ENCODE assay signal across 31 cellular contexts in genomic region chr3:89841041-89841440, GRCh38.
"Had no signal": no experiment of that assay in that cellular context is flagged by ENCODE, and none has a peak within 500 bp of the region (broad histone marks: within the 10 kb centered on the region; RNA-seq: fewer than 3 reads in every experiment).

No MANE protein-coding gene starts in this region.

- H3K36me3 Mint-ChIP-seq: memory B cell; stimulated activated memory B cell treated with anti-CD40 and anti-IgM and Interleukin-4, amounts not matched to agents 10 μg/mL and 1 μg/mL and 100 μg/mL, for 72 hours had no signal

- H3K27ac ChIP-seq: coronary artery, esophagus squamous epithelium, heart right ventricle, lower lobe of right lung, parathyroid adenoma, sigmoid colon, spleen, thoracic aorta, tibial nerve, upper lobe of left lung had no signal

- H3K4me1 ChIP-seq: esophagus squamous epithelium, heart right ventricle, lower lobe of right lung, parathyroid adenoma, sigmoid colon, spleen, tibial nerve, upper lobe of left lung had no signal

- DNase-seq: dermis blood vessel endothelial cell; effector memory CD4-positive, alpha-beta T cell; erythroblast; esophagus squamous epithelium; foreskin melanocyte; glutamatergic neuron; heart right ventricle; hippocampal formation; islet precursor cell; kidney glomerular epithelial cell; left colon; left ventricle myocardium superior; lower lobe of right lung; natural killer cell; occipital lobe; right cardiac atrium; sigmoid colon; spleen; stimulated activated CD4-positive, alpha-beta T cell treated with anti-CD3 and anti-CD28 coated beads, Interleukin-4, amount 100 ng/mL, for 4 hours; stimulated activated naive CD8-positive, alpha-beta T cell treated with anti-CD3 and anti-CD28 coated beads, Interleukin-15, Interleukin-2, amounts not matched to agents 100 U/mL and 50 U/mL, for 24 hours; substantia nigra; upper lobe of left lung had no signal

- FAIRE-seq: endothelial cell of umbilical vein, urothelium cell line had no signal

- H2AFZ ChIP-seq: parathyroid adenoma had no signal

- H3K4me3 ChIP-seq: coronary artery, esophagus squamous epithelium, heart right ventricle, lower lobe of right lung, sigmoid colon, spleen, thoracic aorta, tibial nerve, upper lobe of left lung had no signal

- H3K79me2 ChIP-seq: parathyroid adenoma had no signal

- H3K9ac ChIP-seq: parathyroid adenoma had no signal

- H3K27me3 ChIP-seq: esophagus squamous epithelium, heart right ventricle, sigmoid colon, spleen, tibial nerve, upper lobe of left lung had no signal

- H3K9me3 ChIP-seq: esophagus squamous epithelium, lower lobe of right lung, sigmoid colon, thoracic aorta, upper lobe of left lung had no signal

- ATAC-seq: heart right ventricle; left colon; left ventricle myocardium superior; lower lobe of right lung; natural killer cell; right cardiac atrium; stimulated activated memory B cell treated with anti-CD40 and anti-IgM and Interleukin-4, amounts not matched to agents 10 μg/mL and 1 μg/mL and 100 μg/mL, for 72 hours; stimulated activated naive CD8-positive, alpha-beta T cell treated with anti-CD3 and anti-CD28 coated beads, Interleukin-15, Interleukin-2, amounts not matched to agents 100 U/mL and 50 U/mL, for 24 hours had no signal

- H3K36me3 ChIP-seq: esophagus squamous epithelium, heart right ventricle, lower lobe of right lung, sigmoid colon, spleen, thoracic aorta, tibial nerve, upper lobe of left lung had no signal

- H3K27ac Mint-ChIP-seq: memory B cell; natural killer cell; progenitor cell of endocrine pancreas; stimulated activated memory B cell treated with anti-CD40 and anti-IgM and Interleukin-4, amounts not matched to agents 10 μg/mL and 1 μg/mL and 100 μg/mL, for 72 hours had no signal
